In the genomic region with DNA sequence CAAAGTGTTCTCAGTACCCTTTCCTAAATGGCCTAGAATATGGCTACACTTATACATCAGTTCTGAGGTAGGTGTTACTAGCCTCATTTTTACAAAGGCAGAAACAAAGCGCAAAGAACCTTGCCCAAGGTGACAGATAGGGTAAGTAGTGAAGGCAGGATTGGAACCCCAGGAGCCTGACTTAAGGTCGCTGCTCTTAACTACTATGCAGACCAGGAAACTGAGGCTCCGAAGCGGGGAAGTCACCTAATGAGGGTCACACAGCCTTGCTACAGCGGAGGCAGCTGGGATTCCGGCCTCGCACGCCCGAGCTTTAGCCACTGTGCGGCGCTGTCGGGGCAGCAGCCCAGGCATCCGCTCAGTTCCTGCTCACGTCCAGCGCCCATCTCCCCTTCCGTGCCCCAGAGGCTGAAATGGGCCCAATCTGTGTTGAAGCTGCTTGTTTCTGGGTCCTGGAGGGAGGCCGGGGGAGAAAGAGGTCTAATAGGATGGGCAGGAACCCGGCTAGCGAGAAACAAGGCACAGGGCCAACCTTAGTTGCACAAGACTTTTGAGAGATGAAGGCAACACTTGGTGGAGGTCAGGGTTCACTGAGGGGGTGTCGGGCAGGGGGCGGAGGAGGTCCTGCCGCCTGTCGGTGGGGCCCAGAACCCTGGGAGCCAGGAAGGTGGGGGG, we compare ENCODE assay signal across 1 cellular context.
TF ChIP-seq lines count a peak whose summit lies in the region.

No MANE protein-coding gene starts in this region.

TF ChIP-seq in H1, 55 proteins besides CTCF, POLR2A, EP300 and RAD21:
- TF ChIP-seq GABPA (IDR thresholded peaks at IDR 0.05; ENCODE audit: borderline replicate concordance, insufficient read depth, low read length) (peak; percentile 59; the same call in 1 of the 2 replicates), SIRT6 (IDR thresholded peaks at IDR 0.05; ENCODE audit: low read length) (no peak), TEAD4 (IDR thresholded peaks at IDR 0.05; ENCODE audit: low read depth, low read length) (peak; percentile 37; the same call in 1 of the 2 replicates)
- TF ChIP-seq, protein P1, sequence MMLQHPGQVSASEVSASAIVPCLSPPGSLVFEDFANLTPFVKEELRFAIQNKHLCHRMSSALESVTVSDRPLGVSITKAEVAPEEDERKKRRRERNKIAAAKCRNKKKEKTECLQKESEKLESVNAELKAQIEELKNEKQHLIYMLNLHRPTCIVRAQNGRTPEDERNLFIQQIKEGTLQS (IDR thresholded peaks at IDR 0.05; ENCODE audit: insufficient read depth, low read depth, low read length): 0 out of 2 replicates have a peak, but pooled peaks have one; percentile 31
- TF ChIP-seq, protein P2, sequence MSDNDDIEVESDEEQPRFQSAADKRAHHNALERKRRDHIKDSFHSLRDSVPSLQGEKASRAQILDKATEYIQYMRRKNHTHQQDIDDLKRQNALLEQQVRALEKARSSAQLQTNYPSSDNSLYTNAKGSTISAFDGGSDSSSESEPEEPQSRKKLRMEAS (IDR thresholded peaks at IDR 0.05): peak; percentile 49
